In genomic region chr18:813405-814071, GRCh38 we compare ENCODE assay signal across 1 cellular context.
TF ChIP-seq lines count a peak whose summit lies in the region.

No MANE protein-coding gene starts in this region.

TF ChIP-seq in GM23338, 12 proteins besides CTCF, POLR2A, EP300 and RAD21 (continued from another document):
- no peak for TF ChIP-seq ZNF462 (CRISPR knock-in tag; IDR thresholded peaks at IDR 0.05)
- no peak for TF ChIP-seq EZH2phosphoT487 (IDR thresholded peaks at IDR 0.05; ENCODE audit: unreplicated experiment)
- TF ChIP-seq JUNB (IDR thresholded peaks at IDR 0.05; ENCODE audit: unreplicated experiment), result no peak
- TF ChIP-seq ZNF114 (CRISPR knock-in tag; IDR thresholded peaks at IDR 0.05), result no peak
- TF ChIP-seq STAT1 (IDR thresholded peaks at IDR 0.05; ENCODE audit: unreplicated experiment), result no peak
- no peak for TF ChIP-seq ZNF331 (CRISPR knock-in tag; IDR thresholded peaks at IDR 0.05; ENCODE audit: low read depth)
- TF ChIP-seq CREB1 (CRISPR knock-in tag; IDR thresholded peaks at IDR 0.05; ENCODE audit: low read depth), result no peak
- no peak for TF ChIP-seq ETS1 (IDR thresholded peaks at IDR 0.05)
- TF ChIP-seq NANOG (IDR thresholded peaks at IDR 0.05; ENCODE audit: borderline replicate concordance), result no peak
